Comparison of ENCODE assay signal across 27 cellular contexts in the genomic region with DNA sequence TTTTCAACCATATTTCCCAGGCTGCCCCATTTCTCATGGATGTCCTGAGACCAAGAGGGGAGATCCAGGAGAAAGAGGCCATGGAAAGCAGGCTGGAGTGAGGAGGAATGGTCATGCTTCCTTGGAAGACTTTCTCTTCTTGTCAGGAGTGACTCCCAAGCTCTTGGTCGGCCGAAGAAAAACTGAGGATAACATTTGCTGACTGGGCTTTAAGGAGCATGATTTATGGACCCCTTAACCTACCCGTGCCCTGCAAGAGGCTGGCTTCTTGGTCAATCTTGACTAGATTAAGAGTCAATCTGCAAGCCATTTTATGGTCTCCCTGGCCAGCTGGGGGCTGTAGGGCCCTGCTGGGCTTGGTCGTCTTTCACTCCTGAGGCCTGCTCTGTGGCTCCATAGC. TPM values are rescaled to one million over a fixed set of nuclear protein-coding genes. Genes with fewer than 3 reads are reported as not detected.
"Had no signal": no experiment of that assay in that cellular context is flagged by ENCODE, and none has a peak within 500 bp of the region (broad histone marks: within the 10 kb centered on the region; RNA-seq: fewer than 3 reads in every experiment).

No MANE protein-coding gene starts in this region.

- H3K36me3 ChIP-seq: stomach, suprapubic skin, thoracic aorta, thyroid gland, tibial artery, tibial nerve, transverse colon, upper lobe of left lung, upper lobe of right lung, uterus, vagina had no signal

- FAIRE-seq: urothelium cell line had no signal

- H3K4me3 ChIP-seq: stomach, suprapubic skin, testis, thoracic aorta, thyroid gland, tibial artery, tibial nerve, transverse colon, upper lobe of left lung, upper lobe of right lung, uterus, vagina had no signal

- H3K9me3 ChIP-seq: stomach, suprapubic skin, testis, thoracic aorta, thyroid gland, tibial artery, tibial nerve, transverse colon, upper lobe of left lung, upper lobe of right lung, uterus, vagina had no signal

- ATAC-seq: stimulated activated memory B cell treated with anti-CD40 and anti-IgM and Interleukin-4, amounts not matched to agents 10 μg/mL and 1 μg/mL and 100 μg/mL, for 72 hours; stimulated activated naive B cell treated with anti-CD40 and anti-IgM and Interleukin-4, amounts not matched to agents 10 μg/mL and 1 μg/mL and 100 μg/mL, for 72 hours; stimulated activated naive CD8-positive, alpha-beta T cell treated with anti-CD3 and anti-CD28 coated beads, Interleukin-15, amount 100 ng/mL, for 72 hours; stimulated activated naive CD8-positive, alpha-beta T cell treated with anti-CD3 and anti-CD28 coated beads, Interleukin-15, Interleukin-2, amounts not matched to agents 100 U/mL and 50 U/mL, for 24 hours; upper lobe of right lung had no signal

- DNase-seq: stimulated activated CD4-positive, alpha-beta T cell treated with anti-CD3 and anti-CD28 coated beads, Interleukin-2, amount 100 ng/mL, for 48 hours; stimulated activated CD4-positive, alpha-beta T cell treated with anti-CD3 and anti-CD28 coated beads, Interleukin-4, amount 100 ng/mL, for 1 hour; stimulated activated CD4-positive, alpha-beta T cell treated with anti-CD3 and anti-CD28 coated beads, Interleukin-4, amount 100 ng/mL, for 24 hours; stimulated activated CD4-positive, alpha-beta T cell treated with anti-CD3 and anti-CD28 coated beads, Interleukin-4, amount 100 ng/mL, for 4 hours; stimulated activated CD8-positive, alpha-beta memory T cell treated with anti-CD3 and anti-CD28 coated beads, Interleukin-4, amount 100 ng/mL, for 48 hours; stimulated activated naive B cell treated with anti-CD40 and anti-IgM and Interleukin-4, amounts not matched to agents 10 μg/mL and 1 μg/mL and 100 μg/mL, for 72 hours; stimulated activated naive CD4-positive, alpha-beta T cell; stimulated activated naive CD4-positive, alpha-beta T cell treated with Interleukin-2 at 50 U/mL for 16 hours; stimulated activated naive CD8-positive, alpha-beta T cell treated with anti-CD3 and anti-CD28 coated beads, Interleukin-15, amount 100 ng/mL, for 72 hours; stimulated activated naive CD8-positive, alpha-beta T cell treated with anti-CD3 and anti-CD28 coated beads, Interleukin-15, Interleukin-2, amounts not matched to agents 100 U/mL and 50 U/mL, for 24 hours; stomach; substantia nigra; testis; thyroid gland; tibial artery; transverse colon; trophoblast cell; upper lobe of left lung; upper lobe of right lung; uterus had no signal

- H3K27ac ChIP-seq: stomach, suprapubic skin, testis, thoracic aorta, thyroid gland, tibial artery, tibial nerve, transverse colon, upper lobe of left lung, upper lobe of right lung, uterus, vagina had no signal

- H3K27me3 ChIP-seq: stomach, suprapubic skin, testis, thyroid gland, tibial artery, tibial nerve, transverse colon, upper lobe of left lung, upper lobe of right lung, uterus, vagina had no signal

- H3K4me1 ChIP-seq: stomach, suprapubic skin, testis, thyroid gland, tibial artery, tibial nerve, transverse colon, upper lobe of left lung, upper lobe of right lung, uterus, vagina had no signal

RNA-seq across cellular contexts. Expression of a gene that starts 22.8 kb away (rescaled TPM):
- total RNA-seq: stomach, temporal lobe, thoracic aorta, tibial nerve, upper lobe of right lung had no signal
